19 cellular contexts compared by ENCODE assay signal in genomic region chr3:20083953-20084352, GRCh38. TPM values are rescaled to one million over a fixed set of nuclear protein-coding genes. Genes with fewer than 3 reads are reported as not detected.
DNase-seq lines count a peak whose midpoint lies in the region; ATAC-seq and TF ChIP-seq lines count a peak whose summit lies in the region.
"Had no signal": no experiment of that assay in that cellular context is flagged by ENCODE, and none has a peak within 500 bp of the region (broad histone marks: within the 10 kb centered on the region; RNA-seq: fewer than 3 reads in every experiment).

No MANE protein-coding gene starts in this region.

- H3K27ac Mint-ChIP-seq in CD8-positive, alpha-beta T cell, result peak overlapping the region; percentile 63
- peak overlapping the region; percentile 13 for H3K27ac Mint-ChIP-seq in memory B cell

- peaks cover 49% of the 10 kb centered on the region for H3K36me3 Mint-ChIP-seq in CD8-positive, alpha-beta T cell
- H3K36me3 Mint-ChIP-seq in memory B cell, result peaks cover 34% of the 10 kb centered on the region

- DNase-seq in CD8-positive, alpha-beta T cell, result no peak
- no peak for DNase-seq in Karpas-422
- no peak for DNase-seq in memory B cell (ENCODE audit: low spot score in 2 of 2)
- DNase-seq in psoas muscle, result no peak
- no peak for DNase-seq in stimulated activated CD4-positive, alpha-beta T cell treated with anti-CD3 and anti-CD28 coated beads, Interleukin-12 subunit alpha, Interleukin-12 subunit beta, amount 100 ng/mL, for 4 hours
- DNase-seq: Calu3; CD4-positive, alpha-beta T cell; DMS53; GDM1; NCI-H1694; NCI-H2081; NCI-H2171; NCI-H524 treated with DMSO at 0.1 percent for 48 hours; NCI-H82; Peyer's patch had no signal

- peaks cover 55% of the 10 kb centered on the region for H3K79me2 ChIP-seq in Karpas-422 (ENCODE audit: low read length)

- no peaks in the 10 kb centered on the region for H4K20me1 ChIP-seq in Karpas-422 (ENCODE audit: insufficient read depth, low read depth, low read length)

- no peak overlapping the region for H3K4me3 ChIP-seq in CD8-positive, alpha-beta T cell (ENCODE audit: low read depth, low read length)
- H3K4me3 ChIP-seq in Karpas-422 (ENCODE audit: low read length), result no peak overlapping the region
- no peak overlapping the region for H3K4me3 ChIP-seq in psoas muscle
- H3K4me3 ChIP-seq: Peyer's patch, SJSA1 had no signal

- no peak for ATAC-seq in CD8-positive, alpha-beta T cell
- no peak for ATAC-seq in memory B cell (ENCODE audit: low read depth)
- no peak for ATAC-seq in psoas muscle
- ATAC-seq in HG03108 (IDR thresholded peaks at IDR 0.05; ENCODE audit: unreplicated experiment), result no peak
- ATAC-seq in GM18520 (IDR thresholded peaks at IDR 0.05; ENCODE audit: unreplicated experiment), result no peak

- POLR2A ChIA-PET in CD8-positive, alpha-beta T cell (lab: Charles Lee), result interaction anchor here (0.9 kb wide), 1 partner anchor 11 kb away, joined by 3 read pairs; no protein-coding TSS in a partner anchor

- peaks cover 22% of the 10 kb centered on the region for H3K4me1 Mint-ChIP-seq in CD8-positive, alpha-beta T cell (ENCODE audit: low read depth)
- H3K4me1 Mint-ChIP-seq in memory B cell, result peaks cover 17% of the 10 kb centered on the region

- no peak overlapping the region for H3K27ac ChIP-seq in CD8-positive, alpha-beta T cell (ENCODE audit: low read depth, low read length)
- H3K27ac ChIP-seq in Karpas-422 (ENCODE audit: low read length) (peak overlapping the region; percentile 39), psoas muscle (peak overlapping the region; percentile 38)
- H3K27ac ChIP-seq: Peyer's patch, SJSA1 had no signal

- WGBS in psoas muscle, 3 donors, result 84 to 98% (median 94%) methylated on average over 2 of the region's 2 CpGs

- no peaks in the 10 kb centered on the region for H3K27me3 ChIP-seq in CD8-positive, alpha-beta T cell (ENCODE audit: insufficient read depth, low read length)
- no peaks in the 10 kb centered on the region for H3K27me3 ChIP-seq in Karpas-422 (ENCODE audit: low read length)
- H3K27me3 ChIP-seq in psoas muscle (ENCODE audit: insufficient read depth in 3 of 3, low read length in 2 of 3), result no peaks in the 10 kb centered on the region
- H3K27me3 ChIP-seq: Peyer's patch, SJSA1 had no signal

- H3K9me3 ChIP-seq in CD8-positive, alpha-beta T cell (ENCODE audit: low read length), result no peaks in the 10 kb centered on the region
- H3K9me3 ChIP-seq in Karpas-422 (ENCODE audit: low read length) (no peaks in the 10 kb centered on the region), psoas muscle (no peaks in the 10 kb centered on the region)
- H3K9me3 ChIP-seq: Peyer's patch, SJSA1 had no signal

- no peak for TF ChIP-seq CTCF in CD8-positive, alpha-beta T cell (IDR thresholded peaks at IDR 0.05)
- TF ChIP-seq CTCF in psoas muscle (IDR thresholded peaks at IDR 0.05), result no peak

- no peak overlapping the region for H3K9ac ChIP-seq in Karpas-422 (ENCODE audit: low read length)

- intact Hi-C loops in CD8-positive, alpha-beta T cell (cut with DNase I, micrococcal nuclease), result no loop called here
- intact Hi-C loops in psoas muscle (cut with DNase I), result loop anchor here in 1 of 2 donors (5.0 kb wide), 1 partner anchor 42 kb away; the partner anchor contains the start of gene KAT2B

- no peaks in the 10 kb centered on the region for H3K9me3 Mint-ChIP-seq in CD8-positive, alpha-beta T cell
- H3K9me3 Mint-ChIP-seq in memory B cell, result no peaks in the 10 kb centered on the region
- H3K9me3 Mint-ChIP-seq: CD4-positive, alpha-beta T cell had no signal

- peaks cover 7% of the 10 kb centered on the region for H3K4me1 ChIP-seq in CD8-positive, alpha-beta T cell (ENCODE audit: insufficient read depth, low read length)
- H3K4me1 ChIP-seq in Karpas-422 (ENCODE audit: low read length) (peaks cover 42% of the 10 kb centered on the region), psoas muscle (peaks cover 26% of the 10 kb centered on the region)
- H3K4me1 ChIP-seq: SJSA1 had no signal

- no peak overlapping the region for H3K4me2 ChIP-seq in Karpas-422 (ENCODE audit: low read depth, low read length, poor library complexity, severe bottlenecking)

- H3K4me3 Mint-ChIP-seq in CD8-positive, alpha-beta T cell, result no peak overlapping the region
- no peak overlapping the region for H3K4me3 Mint-ChIP-seq in memory B cell
- H3K4me3 Mint-ChIP-seq: CD4-positive, alpha-beta T cell; IgD-negative memory B cell had no signal

- CTCF ChIA-PET in CD8-positive, alpha-beta T cell (lab: Charles Lee), result no interaction called here

- no peak overlapping the region for H2AFZ ChIP-seq in Karpas-422 (ENCODE audit: low read length)

- peaks cover 3% of the 10 kb centered on the region for H3K36me3 ChIP-seq in CD8-positive, alpha-beta T cell (ENCODE audit: insufficient read depth, low read length)
- peaks cover 8% of the 10 kb centered on the region for H3K36me3 ChIP-seq in Karpas-422 (ENCODE audit: insufficient read depth, low read length)
- no peaks in the 10 kb centered on the region for H3K36me3 ChIP-seq in psoas muscle (ENCODE audit: insufficient read depth in 1 of 2, low read depth in 1 of 2)
- H3K36me3 ChIP-seq: Peyer's patch, SJSA1 had no signal

- no peaks in the 10 kb centered on the region for H3K9me2 ChIP-seq in Karpas-422 (replicated peaks; ENCODE audit: insufficient read depth, low read length)

- no peaks in the 10 kb centered on the region for H3K27me3 Mint-ChIP-seq in CD8-positive, alpha-beta T cell (ENCODE audit: low read depth)
- no peaks in the 10 kb centered on the region for H3K27me3 Mint-ChIP-seq in memory B cell
- H3K27me3 Mint-ChIP-seq: CD4-positive, alpha-beta T cell; IgD-negative memory B cell had no signal

RNA-seq across cellular contexts. Expression of gene KAT2B, which starts 43.7 kb away (rescaled TPM):
- 10 to 100 TPM; 37.5 to 37.9 TPM for total RNA-seq in CD8-positive, alpha-beta T cell
- 37.7 and 45.8 TPM in 2 replicates for total RNA-seq in Karpas-422 (2014; rRNA removed; shearing (Covaris generic); ENCODE audit: low replicate concordance)
- 10 to 100 TPM; 27.8 to 62.2 (median 41.9) TPM for total RNA-seq in psoas muscle
- 10 to 100 TPM; 10.8 to 45.9 (median 18.4) TPM for polyA plus RNA-seq in psoas muscle
